ENCODE assay signal across 1 cellular context in the genomic region with DNA sequence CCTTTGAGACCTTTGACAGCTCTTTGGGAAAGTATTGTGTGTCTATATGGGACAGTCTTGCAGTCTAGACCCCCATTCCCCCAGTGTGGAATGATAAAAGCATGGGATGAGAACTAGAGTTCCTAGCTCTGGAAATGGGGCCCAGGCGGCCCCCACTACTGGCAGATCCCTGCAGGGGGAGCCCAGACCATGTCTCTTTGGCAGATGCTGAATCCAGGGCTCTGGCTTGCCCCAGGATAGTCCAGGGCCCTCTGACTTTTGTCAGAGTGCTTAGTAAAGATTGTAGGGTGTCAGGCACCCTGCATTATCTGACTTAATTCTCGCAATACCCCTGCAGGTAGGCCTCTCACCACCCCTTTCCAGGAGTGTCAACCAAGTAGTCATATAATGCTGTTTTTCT.
TF ChIP-seq lines count a peak whose summit lies in the region.

No MANE protein-coding gene starts in this region.

TF ChIP-seq in K562, 482 proteins besides CTCF, POLR2A, EP300 and RAD21:
- TF ChIP-seq, protein P1, sequence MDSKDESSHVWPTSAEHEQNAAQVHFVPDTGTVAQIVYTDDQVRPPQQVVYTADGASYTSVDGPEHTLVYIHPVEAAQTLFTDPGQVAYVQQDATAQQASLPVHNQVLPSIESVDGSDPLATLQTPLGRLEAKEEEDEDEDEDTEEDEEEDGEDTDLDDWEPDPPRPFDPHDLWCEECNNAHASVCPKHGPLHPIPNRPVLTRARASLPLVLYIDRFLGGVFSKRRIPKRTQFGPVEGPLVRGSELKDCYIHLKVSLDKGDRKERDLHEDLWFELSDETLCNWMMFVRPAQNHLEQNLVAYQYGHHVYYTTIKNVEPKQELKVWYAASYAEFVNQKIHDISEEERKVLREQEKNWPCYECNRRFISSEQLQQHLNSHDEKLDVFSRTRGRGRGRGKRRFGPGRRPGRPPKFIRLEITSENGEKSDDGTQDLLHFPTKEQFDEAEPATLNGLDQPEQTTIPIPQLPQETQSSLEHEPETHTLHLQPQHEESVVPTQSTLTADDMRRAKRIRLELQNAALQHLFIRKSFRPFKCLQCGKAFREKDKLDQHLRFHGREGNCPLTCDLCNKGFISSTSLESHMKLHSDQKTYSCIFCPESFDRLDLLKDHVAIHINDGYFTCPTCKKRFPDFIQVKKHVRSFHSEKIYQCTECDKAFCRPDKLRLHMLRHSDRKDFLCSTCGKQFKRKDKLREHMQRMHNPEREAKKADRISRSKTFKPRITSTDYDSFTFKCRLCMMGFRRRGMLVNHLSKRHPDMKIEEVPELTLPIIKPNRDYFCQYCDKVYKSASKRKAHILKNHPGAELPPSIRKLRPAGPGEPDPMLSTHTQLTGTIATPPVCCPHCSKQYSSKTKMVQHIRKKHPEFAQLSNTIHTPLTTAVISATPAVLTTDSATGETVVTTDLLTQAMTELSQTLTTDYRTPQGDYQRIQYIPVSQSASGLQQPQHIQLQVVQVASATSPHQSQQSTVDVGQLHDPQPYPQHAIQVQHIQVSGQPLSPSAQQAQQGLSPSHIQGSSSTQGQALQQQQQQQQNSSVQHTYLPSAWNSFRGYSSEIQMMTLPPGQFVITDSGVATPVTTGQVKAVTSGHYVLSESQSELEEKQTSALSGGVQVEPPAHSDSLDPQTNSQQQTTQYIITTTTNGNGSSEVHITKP (IDR thresholded peaks at IDR 0.05; ENCODE audit: partially characterized antibody): peak; percentile 35
- TF ChIP-seq, protein P2, sequence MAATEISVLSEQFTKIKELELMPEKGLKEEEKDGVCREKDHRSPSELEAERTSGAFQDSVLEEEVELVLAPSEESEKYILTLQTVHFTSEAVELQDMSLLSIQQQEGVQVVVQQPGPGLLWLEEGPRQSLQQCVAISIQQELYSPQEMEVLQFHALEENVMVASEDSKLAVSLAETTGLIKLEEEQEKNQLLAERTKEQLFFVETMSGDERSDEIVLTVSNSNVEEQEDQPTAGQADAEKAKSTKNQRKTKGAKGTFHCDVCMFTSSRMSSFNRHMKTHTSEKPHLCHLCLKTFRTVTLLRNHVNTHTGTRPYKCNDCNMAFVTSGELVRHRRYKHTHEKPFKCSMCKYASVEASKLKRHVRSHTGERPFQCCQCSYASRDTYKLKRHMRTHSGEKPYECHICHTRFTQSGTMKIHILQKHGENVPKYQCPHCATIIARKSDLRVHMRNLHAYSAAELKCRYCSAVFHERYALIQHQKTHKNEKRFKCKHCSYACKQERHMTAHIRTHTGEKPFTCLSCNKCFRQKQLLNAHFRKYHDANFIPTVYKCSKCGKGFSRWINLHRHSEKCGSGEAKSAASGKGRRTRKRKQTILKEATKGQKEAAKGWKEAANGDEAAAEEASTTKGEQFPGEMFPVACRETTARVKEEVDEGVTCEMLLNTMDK (IDR thresholded peaks at IDR 0.05; ENCODE audit: borderline replicate concordance, insufficient read depth, low read depth, low read length, poor library complexity, severe bottlenecking): peak; percentile 5
- TF ChIP-seq, protein P3, sequence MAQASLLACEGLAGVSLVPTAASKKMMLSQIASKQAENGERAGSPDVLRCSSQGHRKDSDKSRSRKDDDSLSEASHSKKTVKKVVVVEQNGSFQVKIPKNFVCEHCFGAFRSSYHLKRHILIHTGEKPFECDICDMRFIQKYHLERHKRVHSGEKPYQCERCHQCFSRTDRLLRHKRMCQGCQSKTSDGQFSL (CRISPR knock-in tag; IDR thresholded peaks at IDR 0.05): no peak
- TF ChIP-seq, protein P3 (tag; IDR thresholded peaks at IDR 0.05): no peak
- TF ChIP-seq ZNF445 (CRISPR knock-in tag; IDR thresholded peaks at IDR 0.05; ENCODE audit: low read depth) (no peak), STAG1 (CRISPR knock-in tag; IDR thresholded peaks at IDR 0.05; ENCODE audit: borderline replicate concordance) (no peak), CBX1 (IDR thresholded peaks at IDR 0.05; ENCODE audit: low read depth) (no peak), NFYB (IDR thresholded peaks at IDR 0.05; ENCODE audit: extremely low read depth, insufficient read length) (no peak)
- TF ChIP-seq, protein P4, sequence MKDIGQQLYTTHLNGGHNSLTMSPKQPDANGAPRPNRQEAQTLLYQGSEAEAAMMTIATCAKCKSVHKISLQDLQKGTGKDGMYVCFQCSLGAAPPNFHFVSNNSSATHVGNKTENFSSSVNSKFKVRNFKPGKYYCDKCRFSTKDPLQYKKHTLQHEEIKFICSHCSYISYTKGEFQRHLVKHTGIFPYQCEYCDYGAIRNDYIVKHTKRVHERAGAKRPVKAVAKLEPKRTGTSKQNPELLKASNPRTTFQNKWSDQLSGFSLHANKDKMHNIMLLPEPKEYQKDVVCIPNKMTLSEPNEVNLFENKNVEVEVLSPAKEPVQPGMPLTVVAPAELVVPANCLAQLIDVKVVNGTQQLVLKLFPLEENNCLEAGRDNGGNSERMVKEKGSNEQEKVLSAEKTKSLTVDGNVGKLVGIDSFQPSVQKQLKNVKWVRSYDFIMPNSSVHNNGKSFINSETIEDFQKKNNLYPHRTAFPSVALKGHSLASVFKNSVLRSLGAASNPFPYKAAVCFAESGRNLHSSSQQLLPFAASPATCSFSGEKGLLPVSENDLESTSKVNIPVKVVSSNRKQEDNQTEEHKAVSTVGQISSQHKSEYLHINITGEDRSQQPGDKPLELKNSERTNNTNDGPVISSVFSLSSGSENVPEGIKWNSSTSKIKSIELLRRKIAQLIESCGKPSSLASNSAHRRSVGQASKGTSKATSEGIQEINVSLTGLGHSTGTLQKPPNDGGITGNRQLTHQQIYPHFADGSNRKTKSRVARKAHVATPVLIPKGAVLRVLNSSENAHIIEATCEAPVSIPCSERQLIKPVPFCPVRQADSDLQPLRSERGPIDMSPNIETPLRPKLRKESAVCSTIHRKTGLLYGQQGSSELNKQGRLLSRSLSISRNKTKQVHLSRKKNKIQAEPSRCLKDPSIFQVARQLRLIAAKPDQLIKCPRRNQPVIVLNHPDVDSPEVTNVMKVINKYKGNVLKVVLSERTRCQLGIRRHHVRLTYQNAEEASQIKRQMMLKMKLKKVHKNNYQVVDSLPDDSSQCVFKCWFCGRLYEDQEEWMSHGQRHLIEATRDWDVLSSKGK (CRISPR knock-in tag; IDR thresholded peaks at IDR 0.05): no peak
- TF ChIP-seq, protein P5, sequence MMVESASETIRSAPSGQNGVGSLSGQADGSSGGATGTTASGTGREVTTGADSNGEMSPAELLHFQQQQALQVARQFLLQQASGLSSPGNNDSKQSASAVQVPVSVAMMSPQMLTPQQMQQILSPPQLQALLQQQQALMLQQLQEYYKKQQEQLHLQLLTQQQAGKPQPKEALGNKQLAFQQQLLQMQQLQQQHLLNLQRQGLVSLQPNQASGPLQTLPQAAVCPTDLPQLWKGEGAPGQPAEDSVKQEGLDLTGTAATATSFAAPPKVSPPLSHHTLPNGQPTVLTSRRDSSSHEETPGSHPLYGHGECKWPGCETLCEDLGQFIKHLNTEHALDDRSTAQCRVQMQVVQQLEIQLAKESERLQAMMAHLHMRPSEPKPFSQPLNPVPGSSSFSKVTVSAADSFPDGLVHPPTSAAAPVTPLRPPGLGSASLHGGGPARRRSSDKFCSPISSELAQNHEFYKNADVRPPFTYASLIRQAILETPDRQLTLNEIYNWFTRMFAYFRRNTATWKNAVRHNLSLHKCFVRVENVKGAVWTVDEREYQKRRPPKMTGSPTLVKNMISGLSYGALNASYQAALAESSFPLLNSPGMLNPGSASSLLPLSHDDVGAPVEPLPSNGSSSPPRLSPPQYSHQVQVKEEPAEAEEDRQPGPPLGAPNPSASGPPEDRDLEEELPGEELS (CRISPR knock-in tag; IDR thresholded peaks at IDR 0.05; ENCODE audit: borderline replicate concordance): no peak
- TF ChIP-seq, protein P6, sequence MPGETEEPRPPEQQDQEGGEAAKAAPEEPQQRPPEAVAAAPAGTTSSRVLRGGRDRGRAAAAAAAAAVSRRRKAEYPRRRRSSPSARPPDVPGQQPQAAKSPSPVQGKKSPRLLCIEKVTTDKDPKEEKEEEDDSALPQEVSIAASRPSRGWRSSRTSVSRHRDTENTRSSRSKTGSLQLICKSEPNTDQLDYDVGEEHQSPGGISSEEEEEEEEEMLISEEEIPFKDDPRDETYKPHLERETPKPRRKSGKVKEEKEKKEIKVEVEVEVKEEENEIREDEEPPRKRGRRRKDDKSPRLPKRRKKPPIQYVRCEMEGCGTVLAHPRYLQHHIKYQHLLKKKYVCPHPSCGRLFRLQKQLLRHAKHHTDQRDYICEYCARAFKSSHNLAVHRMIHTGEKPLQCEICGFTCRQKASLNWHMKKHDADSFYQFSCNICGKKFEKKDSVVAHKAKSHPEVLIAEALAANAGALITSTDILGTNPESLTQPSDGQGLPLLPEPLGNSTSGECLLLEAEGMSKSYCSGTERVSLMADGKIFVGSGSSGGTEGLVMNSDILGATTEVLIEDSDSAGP (CRISPR knock-in tag; IDR thresholded peaks at IDR 0.05): no peak
TF ChIP-seq in K562: peak in this region for 2.
